In genomic region chr19:45782162-45782623, GRCh38 we compare ENCODE assay signal across 9 cellular contexts. TPM values are rescaled to one million over a fixed set of nuclear protein-coding genes. Genes with fewer than 3 reads are reported as not detected.
DNase-seq lines count a peak whose midpoint lies in the region; ATAC-seq and TF ChIP-seq lines count a peak whose summit lies in the region.
"Had no signal": no experiment of that assay in that cellular context is flagged by ENCODE, and none has a peak within 500 bp of the region (broad histone marks: within the 10 kb centered on the region; RNA-seq: fewer than 3 reads in every experiment).

Gene DMPK (minus strand): TSS chr19:45782490. CDS start chr19:45782352, 138 bp downstream.

- no peak for DNase-seq in activated CD4-positive, alpha-beta T cell treated with anti-CD3 and anti-CD28 coated beads for 36 hours
- DNase-seq in activated CD4-positive, alpha-beta T cell treated with anti-CD3 and anti-CD28 coated beads for 48 hours, result no peak
- DNase-seq in cerebellar cortex (ENCODE audit: low spot score) (peak; percentile 37), mesendoderm (no peak), tibial nerve (ENCODE audit: low spot score in 2 of 2) (no peak), NCI-H524 (lab: John Stamatoyannopoulos, UW) (no peak), NCI-H524 treated with DMSO at 0.1 percent for 48 hours (lab: John Stamatoyannopoulos, UW) (no peak)
- DNase-seq in stimulated activated CD4-positive, alpha-beta T cell treated with anti-CD3 and anti-CD28 coated beads, Interleukin-4, amount 100 ng/mL, for 24 hours, result no peak
- DNase-seq: naive B cell had no signal

- intact Hi-C loops in activated CD4-positive, alpha-beta T cell treated with anti-CD3 and anti-CD28 coated beads for 36 hours (cut with DNase I, micrococcal nuclease), result no loop called here

- no peak within 1 kb of the TSS for H3K4me3 ChIP-seq in mesendoderm (ENCODE audit: low read length)
- peak within 1 kb of the TSS; percentile 45 to 64 (median 50) for H3K4me3 ChIP-seq in tibial nerve

- H3K4me2 ChIP-seq in mesendoderm (ENCODE audit: low read length), result no peak within 1 kb of the TSS

- POLR2A ChIA-PET in activated CD4-positive, alpha-beta T cell treated with anti-CD3 and anti-CD28 coated beads for 36 hours (lab: Charles Lee), result no interaction called here

- no peak for TF ChIP-seq POLR2A in tibial nerve (IDR thresholded peaks at IDR 0.05)

- H3K27ac ChIP-seq in mesendoderm (ENCODE audit: low read depth, low read length) (no peak within 1 kb of the TSS), tibial nerve (peak within 1 kb of the TSS; percentile 80 to 97 (median 86))

- no peak within 1 kb of the TSS for H2BK15ac ChIP-seq in mesendoderm (replicated peaks; ENCODE audit: low read depth)

- peak within 1 kb of the TSS; percentile 25 for H3K56ac ChIP-seq in mesendoderm (ENCODE audit: low read length)

- TF ChIP-seq CTCF in tibial nerve (IDR thresholded peaks at IDR 0.05), result no peak

- no peak within 1 kb of the TSS for H4K5ac ChIP-seq in mesendoderm (ENCODE audit: low read length)

- H3K36me3 ChIP-seq in mesendoderm (ENCODE audit: control insufficient read depth, insufficient read depth, low read length), result peaks cover 4% of the 10 kb centered on the region
- peaks cover 0 to 40% (median 5%) of the 10 kb centered on the region in 3 donors for H3K36me3 ChIP-seq in tibial nerve

- H3K27me3 Mint-ChIP-seq in activated CD4-positive, alpha-beta T cell treated with anti-CD3 and anti-CD28 coated beads for 36 hours, result peaks cover 9% of the 10 kb centered on the region

- no peaks in the 10 kb centered on the region for H3K79me1 ChIP-seq in mesendoderm (ENCODE audit: low read length)

- no peak within 1 kb of the TSS for H3K4ac ChIP-seq in mesendoderm (ENCODE audit: low read depth, low read length)

- CTCF ChIA-PET in activated CD4-positive, alpha-beta T cell treated with anti-CD3 and anti-CD28 coated beads for 36 hours (lab: Charles Lee), result no interaction called here

- H2AK5ac ChIP-seq in mesendoderm (ENCODE audit: low read length), result no peak within 1 kb of the TSS

- no peak for ATAC-seq in activated CD4-positive, alpha-beta T cell treated with anti-CD3 and anti-CD28 coated beads for 36 hours

- H3K27ac Mint-ChIP-seq in activated CD4-positive, alpha-beta T cell treated with anti-CD3 and anti-CD28 coated beads for 36 hours, result no peak within 1 kb of the TSS

- H4K8ac ChIP-seq in mesendoderm (ENCODE audit: low read depth, low read length), result no peak within 1 kb of the TSS

- H3K4me1 Mint-ChIP-seq in activated CD4-positive, alpha-beta T cell treated with anti-CD3 and anti-CD28 coated beads for 36 hours, result peaks cover 16% of the 10 kb centered on the region

- H3K9me3 ChIP-seq in tibial nerve, result no peaks in the 10 kb centered on the region

- H2BK5ac ChIP-seq in mesendoderm (ENCODE audit: low read length), result no peak within 1 kb of the TSS

- no peak within 1 kb of the TSS for H3K23ac ChIP-seq in mesendoderm (ENCODE audit: low read length)

- H3K4me3 Mint-ChIP-seq in activated CD4-positive, alpha-beta T cell treated with anti-CD3 and anti-CD28 coated beads for 36 hours, result no peak within 1 kb of the TSS

- no peak within 1 kb of the TSS for H3K9ac ChIP-seq in mesendoderm (ENCODE audit: low read length)

- no peaks in the 10 kb centered on the region for H3K79me2 ChIP-seq in mesendoderm (ENCODE audit: control insufficient read depth, insufficient read depth, low read length)

- no peak within 1 kb of the TSS for H3K18ac ChIP-seq in mesendoderm (ENCODE audit: low read length)

- no CpG with 5 or more reads among the region's 18 CpGs for WGBS in mesendoderm (ENCODE audit: extremely low coverage, insufficient coverage, low lambda C conversion rate)
- WGBS in tibial nerve, 2 donors, result 6 to 14% methylated on average over 8 to 12 of the region's 18 CpGs

- H2BK120ac ChIP-seq in mesendoderm (ENCODE audit: low read depth, low read length), result no peak within 1 kb of the TSS

- H3K9me3 Mint-ChIP-seq in activated CD4-positive, alpha-beta T cell treated with anti-CD3 and anti-CD28 coated beads for 36 hours (ENCODE audit: low read depth), result no peaks in the 10 kb centered on the region
- H3K9me3 Mint-ChIP-seq: naive B cell had no signal

- H3K4me1 ChIP-seq in mesendoderm (ENCODE audit: control insufficient read depth, low read depth, low read length), result peaks cover 4% of the 10 kb centered on the region
- H3K4me1 ChIP-seq in tibial nerve, result peaks cover 0 to 70% (median 40%) of the 10 kb centered on the region in 4 donors

- H3K27me3 ChIP-seq in mesendoderm (ENCODE audit: insufficient read depth, low read length, poor library complexity) (no peaks in the 10 kb centered on the region), tibial nerve (no peaks in the 10 kb centered on the region)

- no peak for TF ChIP-seq EP300 in tibial nerve (IDR thresholded peaks at IDR 0.05)

- H3K36me3 Mint-ChIP-seq in activated CD4-positive, alpha-beta T cell treated with anti-CD3 and anti-CD28 coated beads for 36 hours (ENCODE audit: low read depth), result peaks cover 25% of the 10 kb centered on the region

RNA-seq across cellular contexts. Expression of gene DMPK, which starts in this region (rescaled TPM):
- 10 to 100 TPM; 15.0 to 19.4 TPM for total RNA-seq in activated CD4-positive, alpha-beta T cell treated with anti-CD3 and anti-CD28 coated beads for 36 hours
- 10.5 TPM for polyA plus RNA-seq in mesendoderm (2013, experiment 1 of 2)
- polyA plus RNA-seq in mesendoderm (2013, experiment 2 of 2), result 9.3 TPM
- total RNA-seq in tibial nerve, result 10 to 100 TPM; 59.0 to 87.9 (median 77.4) TPM
